Comparison of ENCODE assay signal across 8 cellular contexts in genomic region chr16:88570691-88571092, GRCh38. TPM values are rescaled to one million over a fixed set of nuclear protein-coding genes. Genes with fewer than 3 reads are reported as not detected.
DNase-seq lines count a peak whose midpoint lies in the region; ATAC-seq and TF ChIP-seq lines count a peak whose summit lies in the region.

No MANE protein-coding gene starts in this region.

- ATAC-seq in GM21619 (IDR thresholded peaks at IDR 0.05; ENCODE audit: unreplicated experiment): peak; percentile 26
- ATAC-seq in activated naive CD4-positive, alpha-beta T cell treated with anti-CD3 and anti-CD28 coated beads, Interleukin-2, amount 50 U/mL, for 72 hours: peak; percentile 29 to 61
- no peak for ATAC-seq in GM18858 (IDR thresholded peaks at IDR 0.05; ENCODE audit: unreplicated experiment)

- H3K27ac ChIP-seq in OCI-LY1 (ENCODE audit: low read depth, low read length, poor library complexity, severe bottlenecking): no peak overlapping the region
- no peak overlapping the region for H3K27ac ChIP-seq in iPS-20b (ENCODE audit: low read length)

- H3K9ac ChIP-seq in OCI-LY1 (ENCODE audit: low read length) (peak overlapping the region; percentile 97), iPS-20b (ENCODE audit: low read depth, low read length) (peak overlapping the region; percentile 86)

- H3K27me3 ChIP-seq in BE2C (no peaks in the 10 kb centered on the region), OCI-LY1 (ENCODE audit: insufficient read depth, low read length) (no peaks in the 10 kb centered on the region), iPS-20b (ENCODE audit: insufficient read depth, low read length) (no peaks in the 10 kb centered on the region)

- H3K9me2 ChIP-seq in OCI-LY1 (ENCODE audit: low read depth, low read length): no peaks in the 10 kb centered on the region

- H3K4me3 ChIP-seq in BE2C (ENCODE audit: low read depth, low read length) (peak overlapping the region; percentile 95), OCI-LY1 (ENCODE audit: low read depth, low read length, poor library complexity, severe bottlenecking) (peak overlapping the region; percentile 68), iPS-20b (ENCODE audit: low read length) (peak overlapping the region; percentile 96)

- no peak for DNase-seq in BE2C
- peak in 1 of 2 donors; percentile 45 for DNase-seq in activated naive CD4-positive, alpha-beta T cell treated with anti-CD3 and anti-CD28 coated beads, Interleukin-2, amount 50 U/mL, for 72 hours (ENCODE audit: low spot score in 2 of 2)
- DNase-seq in stimulated activated CD4-positive, alpha-beta T cell treated with anti-CD3 and anti-CD28 coated beads, Interleukin-4, amount 100 ng/mL, for 24 hours: peak; percentile 43
- no peak for DNase-seq in mesenteric fat pad (ENCODE audit: low spot score)

- peaks cover 0 to 10% of the 10 kb centered on the region in 2 donors for H3K36me3 Mint-ChIP-seq in activated naive CD4-positive, alpha-beta T cell treated with anti-CD3 and anti-CD28 coated beads, Interleukin-2, amount 50 U/mL, for 72 hours

- TF ChIP-seq CTCF in BE2C (IDR thresholded peaks at IDR 0.05; ENCODE audit: low read depth, low read length) (no peak), OCI-LY1 (IDR thresholded peaks at IDR 0.05; ENCODE audit: low read length) (no peak)

- no peaks in the 10 kb centered on the region for H3K9me3 ChIP-seq in BE2C
- H3K9me3 ChIP-seq in OCI-LY1 (ENCODE audit: low read length): no peaks in the 10 kb centered on the region
- no peaks in the 10 kb centered on the region for H3K9me3 ChIP-seq in iPS-20b (ENCODE audit: insufficient read depth, low read depth, low read length)

- H2AFZ ChIP-seq in OCI-LY1 (ENCODE audit: low read length): no peak overlapping the region

- H3K36me3 ChIP-seq in BE2C (peaks cover 27% of the 10 kb centered on the region), OCI-LY1 (ENCODE audit: insufficient read depth, low read length) (peaks cover 35% of the 10 kb centered on the region), iPS-20b (ENCODE audit: insufficient read depth, low read depth, low read length) (peaks cover 20% of the 10 kb centered on the region; the same call in 1 of the 2 replicates)

- H3K9me3 Mint-ChIP-seq in activated naive CD4-positive, alpha-beta T cell treated with anti-CD3 and anti-CD28 coated beads, Interleukin-2, amount 50 U/mL, for 72 hours: no peaks in the 10 kb centered on the region

- no peaks in the 10 kb centered on the region for H3F3A ChIP-seq in OCI-LY1 (ENCODE audit: insufficient read depth, low read length)

- H4K20me1 ChIP-seq in OCI-LY1 (ENCODE audit: insufficient read depth, low read length): 0 out of 2 replicates have a peak, but pooled peaks cover 3% of the 10 kb centered on the region

- peaks cover 40% of the 10 kb centered on the region for H3K79me2 ChIP-seq in OCI-LY1 (ENCODE audit: insufficient read depth, low read length)

- peak overlapping the region; percentile 86 for H3K27ac Mint-ChIP-seq in activated naive CD4-positive, alpha-beta T cell treated with anti-CD3 and anti-CD28 coated beads, Interleukin-2, amount 50 U/mL, for 72 hours

- peak overlapping the region; percentile 97 for H3K4me2 ChIP-seq in OCI-LY1 (ENCODE audit: low read length)

- H3K4me1 ChIP-seq in BE2C (peaks cover 6% of the 10 kb centered on the region), OCI-LY1 (ENCODE audit: insufficient read depth, low read length, severe bottlenecking) (peaks cover 25% of the 10 kb centered on the region), iPS-20b (ENCODE audit: insufficient read depth, low read length) (peaks cover 8% of the 10 kb centered on the region; the same call in 1 of the 2 replicates)

RNA-seq across cellular contexts. Expression of gene ZC3H18, which starts 0.5 kb away (rescaled TPM):
- 108 TPM for polyA plus RNA-seq in BE2C (2012; ENCODE audit: insufficient read depth, insufficient read length, low read depth)
- 10 to 100 TPM; 70.3 to 71.9 TPM for total RNA-seq in activated naive CD4-positive, alpha-beta T cell treated with anti-CD3 and anti-CD28 coated beads, Interleukin-2, amount 50 U/mL, for 72 hours
- 39.2 TPM for total RNA-seq in mesenteric fat pad
